ENCODE assay signal across 1 cellular context in genomic region chr7:35707422-35707821, GRCh38.
TF ChIP-seq lines count a peak whose summit lies in the region.

No MANE protein-coding gene starts in this region.

TF ChIP-seq in IMR-90, 13 proteins besides CTCF, POLR2A, EP300 and RAD21:
- TF ChIP-seq FOS (IDR thresholded peaks at IDR 0.05; ENCODE audit: low read depth, low read length) = no peak
- TF ChIP-seq ELK1 (IDR thresholded peaks at IDR 0.05; ENCODE audit: borderline replicate concordance, low read depth, low read length) = no peak
- TF ChIP-seq MXI1 (IDR thresholded peaks at IDR 0.05; ENCODE audit: borderline replicate concordance, low read depth, low read length) = no peak
